18 cellular contexts compared by ENCODE assay signal in genomic region chr7:82343716-82344115, GRCh38.
DNase-seq lines count a peak whose midpoint lies in the region; ATAC-seq and TF ChIP-seq lines count a peak whose summit lies in the region.
"Had no signal": no experiment of that assay in that cellular context is flagged by ENCODE, and none has a peak within 500 bp of the region (broad histone marks: within the 10 kb centered on the region; RNA-seq: fewer than 3 reads in every experiment).

No MANE protein-coding gene starts in this region.

- H3K4me3 ChIP-seq in SK-N-MC = no peak overlapping the region; the same call in 1 of the 2 replicates
- no peak overlapping the region for H3K4me3 ChIP-seq in upper lobe of right lung
- H3K4me3 ChIP-seq: BLaER1 had no signal

- H3K36me3 Mint-ChIP-seq in stimulated activated memory B cell treated with anti-CD40 and anti-IgM and Interleukin-4, amounts not matched to agents 10 μg/mL and 1 μg/mL and 100 μg/mL, for 72 hours = no peaks in the 10 kb centered on the region
- H3K36me3 Mint-ChIP-seq: CD14-positive monocyte; CD4-positive, alpha-beta memory T cell; CD4-positive, CD25-positive, alpha-beta regulatory T cell; CD8-positive, alpha-beta memory T cell had no signal

- H3K27ac Mint-ChIP-seq in stimulated activated memory B cell treated with anti-CD40 and anti-IgM and Interleukin-4, amounts not matched to agents 10 μg/mL and 1 μg/mL and 100 μg/mL, for 72 hours = no peak overlapping the region
- H3K27ac Mint-ChIP-seq: CD14-positive monocyte; CD4-positive, alpha-beta memory T cell; CD4-positive, CD25-positive, alpha-beta regulatory T cell; CD8-positive, alpha-beta memory T cell had no signal

- no peak overlapping the region for H3K9ac ChIP-seq in SK-N-MC (ENCODE audit: insufficient read length)
- H3K9ac ChIP-seq: BLaER1 had no signal

- H3K27me3 ChIP-seq in upper lobe of right lung = no peaks in the 10 kb centered on the region
- H3K27me3 ChIP-seq: BE2C, BLaER1 had no signal

- no peak for TF ChIP-seq CTCF in upper lobe of right lung (IDR thresholded peaks at IDR 0.05)

- H3K9me3 Mint-ChIP-seq in stimulated activated memory B cell treated with anti-CD40 and anti-IgM and Interleukin-4, amounts not matched to agents 10 μg/mL and 1 μg/mL and 100 μg/mL, for 72 hours = no peaks in the 10 kb centered on the region

- no peaks in the 10 kb centered on the region for H3K4me1 Mint-ChIP-seq in stimulated activated memory B cell treated with anti-CD40 and anti-IgM and Interleukin-4, amounts not matched to agents 10 μg/mL and 1 μg/mL and 100 μg/mL, for 72 hours
- H3K4me1 Mint-ChIP-seq: CD14-positive monocyte; CD4-positive, alpha-beta memory T cell; CD4-positive, CD25-positive, alpha-beta regulatory T cell; CD8-positive, alpha-beta memory T cell had no signal

- H3K4me3 Mint-ChIP-seq in stimulated activated memory B cell treated with anti-CD40 and anti-IgM and Interleukin-4, amounts not matched to agents 10 μg/mL and 1 μg/mL and 100 μg/mL, for 72 hours = no peak overlapping the region
- H3K4me3 Mint-ChIP-seq: CD14-positive monocyte; CD4-positive, alpha-beta memory T cell; CD4-positive, CD25-positive, alpha-beta regulatory T cell; CD8-positive, alpha-beta memory T cell had no signal

- H3K27me3 Mint-ChIP-seq in stimulated activated memory B cell treated with anti-CD40 and anti-IgM and Interleukin-4, amounts not matched to agents 10 μg/mL and 1 μg/mL and 100 μg/mL, for 72 hours = no peaks in the 10 kb centered on the region
- H3K27me3 Mint-ChIP-seq: CD4-positive, alpha-beta memory T cell; CD4-positive, CD25-positive, alpha-beta regulatory T cell; CD8-positive, alpha-beta memory T cell had no signal

- intact Hi-C loops in upper lobe of right lung (cut with DNase I) = no loop called here

- no peaks in the 10 kb centered on the region for H3K9me3 ChIP-seq in SK-N-MC (ENCODE audit: low read depth, low read length)
- H3K9me3 ChIP-seq in upper lobe of right lung = no peaks in the 10 kb centered on the region
- H3K9me3 ChIP-seq: BE2C, BLaER1, Caco-2 had no signal

- ATAC-seq in SK-N-SH treated with all-trans-retinoic acid at 6 μM for 48 hours (no peak; the same call in 2 of the 3 replicates), upper lobe of right lung (no peak)
- ATAC-seq in stimulated activated memory B cell treated with anti-CD40 and anti-IgM and Interleukin-4, amounts not matched to agents 10 μg/mL and 1 μg/mL and 100 μg/mL, for 72 hours = no peak

- H3K36me3 ChIP-seq in SK-N-MC (ENCODE audit: insufficient read depth, low read length) (peaks cover 10% of the 10 kb centered on the region), upper lobe of right lung (no peaks in the 10 kb centered on the region)
- H3K36me3 ChIP-seq: BLaER1 had no signal

- peak overlapping the region; percentile 27; the same call in 1 of the 2 replicates for H3K27ac ChIP-seq in SK-N-MC
- no peak overlapping the region for H3K27ac ChIP-seq in upper lobe of right lung
- H3K27ac ChIP-seq: BLaER1 had no signal

- H3K4me1 ChIP-seq in upper lobe of right lung = no peaks in the 10 kb centered on the region
- H3K4me1 ChIP-seq: Caco-2 had no signal

- DNase-seq in SK-N-MC (ENCODE audit: low read depth, low spot score) (no peak), COLO668 (lab: John Stamatoyannopoulos, UW; ENCODE audit: unreplicated experiment) (no peak), upper lobe of right lung (no peak)
- DNase-seq: 8988T; ACHN; BE2C; C1 segment of cervical spinal cord; Caco-2; Calu3; CD4-positive, alpha-beta memory T cell; CD4-positive, CD25-positive, alpha-beta regulatory T cell; CD8-positive, alpha-beta memory T cell; DMS79 treated with DMSO at 0.1 percent for 48 hours; GF-D8 had no signal

TF ChIP-seq in SK-N-SH treated with all-trans-retinoic acid at 6 μM for 48 hours, 23 proteins besides CTCF, POLR2A, EP300 and RAD21:
- no peak for TF ChIP-seq ZC3H10 (CRISPR knock-in tag; IDR thresholded peaks at IDR 0.05)
- no peak for TF ChIP-seq ZNF565 (CRISPR knock-in tag; conservative IDR thresholded peaks at IDR 0.05; ENCODE audit: low read depth)
- TF ChIP-seq SNAI2 (CRISPR knock-in tag; IDR thresholded peaks at IDR 0.05) = no peak
- no peak for TF ChIP-seq ARNTL (CRISPR knock-in tag; IDR thresholded peaks at IDR 0.05; ENCODE audit: borderline replicate concordance, low read depth)
- peak; percentile 74 for TF ChIP-seq TCF4 (CRISPR knock-in tag; IDR thresholded peaks at IDR 0.05; ENCODE audit: borderline replicate concordance)
- TF ChIP-seq GLIS3 (CRISPR knock-in tag; IDR thresholded peaks at IDR 0.05) = no peak
- no peak for TF ChIP-seq ZNF70 (CRISPR knock-in tag; IDR thresholded peaks at IDR 0.05)
- no peak for TF ChIP-seq CSRNP3 (CRISPR knock-in tag; IDR thresholded peaks at IDR 0.05)
- TF ChIP-seq PATZ1 (CRISPR knock-in tag; IDR thresholded peaks at IDR 0.05; ENCODE audit: borderline replicate concordance) = no peak
- no peak for TF ChIP-seq RARB (CRISPR knock-in tag; IDR thresholded peaks at IDR 0.05)
- TF ChIP-seq ZNF8 (CRISPR knock-in tag; IDR thresholded peaks at IDR 0.05) = no peak
- TF ChIP-seq CREB5 (CRISPR knock-in tag; IDR thresholded peaks at IDR 0.05; ENCODE audit: low read depth) = no peak
- peak; percentile 91 for TF ChIP-seq ISL1 (CRISPR knock-in tag; IDR thresholded peaks at IDR 0.05)
- no peak for TF ChIP-seq ZFP30 (CRISPR knock-in tag; IDR thresholded peaks at IDR 0.05)
- no peak for TF ChIP-seq TOX (CRISPR knock-in tag; IDR thresholded peaks at IDR 0.05; ENCODE audit: borderline replicate concordance)
- TF ChIP-seq TSHZ2 (CRISPR knock-in tag; IDR thresholded peaks at IDR 0.05) = peak; percentile 81
